Comparison of ENCODE assay signal across 12 cellular contexts in genomic region chr11:111923351-111923788, GRCh38. TPM values are rescaled to one million over a fixed set of nuclear protein-coding genes. Genes with fewer than 3 reads are reported as not detected.
A peak's percentile ranks its signal among the peaks of the same experiment; 100 is the strongest.
DNase-seq lines count a peak whose midpoint lies in the region; ATAC-seq, FAIRE-seq and TF ChIP-seq lines count a peak whose summit lies in the region.
"Had no signal": no experiment of that assay in that cellular context is flagged by ENCODE, and none has a peak within 500 bp of the region (broad histone marks: within the 10 kb centered on the region; RNA-seq: fewer than 3 reads in every experiment).

No MANE protein-coding gene starts in this region.

- no peak for FAIRE-seq in A549 (lab: Jason Lieb, UNC)

- peak overlapping the region; percentile 73 to 92 for H3K27ac ChIP-seq in A549
- H3K27ac ChIP-seq in fibroblast of lung (ENCODE audit: insufficient read depth, low read length): peak overlapping the region; percentile 75
- H3K27ac ChIP-seq in neuronal stem cell (replicated peaks; ENCODE audit: low read length): peak overlapping the region; percentile 2
- H3K27ac ChIP-seq: BLaER1 had no signal

- H2BK5ac ChIP-seq in neuronal stem cell (ENCODE audit: low read length): no peak overlapping the region

- H2AK5ac ChIP-seq in neuronal stem cell (ENCODE audit: low read depth, low read length): no peak overlapping the region

- no peaks in the 10 kb centered on the region for H3K9me3 ChIP-seq in A549
- no peaks in the 10 kb centered on the region for H3K9me3 ChIP-seq in fibroblast of lung (ENCODE audit: control insufficient read depth, insufficient read depth, low read depth, low read length)
- H3K9me3 ChIP-seq in neuronal stem cell (replicated peaks in 1 of 2; ENCODE audit: control insufficient read depth in 2 of 2, insufficient read depth in 1 of 2, low read depth in 1 of 2, low read length in 2 of 2): no peaks in the 10 kb centered on the region
- H3K9me3 ChIP-seq: BLaER1 had no signal

- no peak overlapping the region for H4K91ac ChIP-seq in neuronal stem cell (ENCODE audit: low read depth, low read length, poor library complexity)

- TF ChIP-seq RAD21 in A549 (conservative IDR thresholded peaks at IDR 0.05 in 1 of 2, IDR thresholded peaks at IDR 0.05 in 1 of 2): no peak

- H3K23ac ChIP-seq in neuronal stem cell (ENCODE audit: low read depth, low read length, poor library complexity): no peak overlapping the region

- DNase-seq in A549 (ENCODE audit: low read depth in 1 of 2, low spot score in 1 of 2): no peak
- peak; percentile 41 to 53 for DNase-seq in fibroblast of lung (ENCODE audit: low read depth in 2 of 2)
- no peak for DNase-seq in neuronal stem cell (ENCODE audit: low spot score)
- DNase-seq in NCI-H226: no peak
- no peak for DNase-seq in NCI-H446 treated with DMSO at 0.1 percent for 48 hours (lab: John Stamatoyannopoulos, UW)
- DNase-seq in activated CD4-positive, CD25-positive, alpha-beta regulatory T cell treated with anti-CD3 and anti-CD28 coated beads, Interleukin-2, amount 50 U/mL, for 72 hours: no peak
- DNase-seq: activated naive CD8-positive, alpha-beta T cell treated with anti-CD3 and anti-CD28 coated beads, Interleukin-2, amount 10 ng/mL, durations not matched to agents 7 days and 5 days; left cardiac atrium; NCI-H1092 treated with DMSO at 0.1 percent for 48 hours had no signal

- H3K4ac ChIP-seq in neuronal stem cell (ENCODE audit: low read length): no peak overlapping the region

- no peak for TF ChIP-seq EP300 in A549 (IDR thresholded peaks at IDR 0.05)

- POLR2A ChIA-PET in A549 (lab: Yijun Ruan, JAX): no interaction called here

- no peak for TF ChIP-seq CTCF in A549 (IDR thresholded peaks at IDR 0.05)
- TF ChIP-seq CTCF in fibroblast of lung (conservative IDR thresholded peaks at IDR 0.05 in 1 of 2, IDR thresholded peaks at IDR 0.05 in 1 of 2; ENCODE audit: low read depth in 1 of 2, low read length in 2 of 2): no peak

- H3K14ac ChIP-seq in neuronal stem cell (ENCODE audit: low read length): no peak overlapping the region

- WGBS in A549 (ENCODE audit: missing lambda C conversion rate): 12% methylated on average over 5 of the region's 5 CpGs
- no CpG with 5 or more reads among the region's 5 CpGs for WGBS in neuronal stem cell (ENCODE audit: extremely low coverage in 2 of 2, insufficient read length in 2 of 2, insufficient replicate concordance in 1 of 2), 2 donors

- H3K4me2 ChIP-seq in A549: peak overlapping the region; percentile 66
- peak overlapping the region; percentile 61 for H3K4me2 ChIP-seq in fibroblast of lung (ENCODE audit: extremely low read depth, insufficient read depth, low read length)
- no peak overlapping the region for H3K4me2 ChIP-seq in neuronal stem cell (ENCODE audit: insufficient read depth, low read length, poor library complexity, severe bottlenecking)
- H3K4me2 ChIP-seq: BLaER1 had no signal

- no peaks in the 10 kb centered on the region for H3K36me3 ChIP-seq in fibroblast of lung (ENCODE audit: control insufficient read depth, insufficient read depth, low read length)
- no peaks in the 10 kb centered on the region for H3K36me3 ChIP-seq in neuronal stem cell (replicated peaks in 1 of 2; ENCODE audit: control insufficient read depth in 2 of 2, insufficient read depth in 2 of 2, low read length in 2 of 2)
- H3K36me3 ChIP-seq: BLaER1 had no signal

- H3K4me3 ChIP-seq in A549: no peak overlapping the region
- peak overlapping the region in 1 of 4 experiments; percentile 10 for H3K4me3 ChIP-seq in fibroblast of lung (replicated peaks in 1 of 4; ENCODE audit: control extremely low read depth in 1 of 4, insufficient read depth in 1 of 4, low read depth in 3 of 4, low read length in 4 of 4)
- H3K4me3 ChIP-seq in neuronal stem cell (ENCODE audit: low read length in 2 of 2): no peak overlapping the region
- H3K4me3 ChIP-seq: BLaER1 had no signal

- CTCF ChIA-PET in A549 (lab: Yijun Ruan, JAX): no interaction called here

- H3K27me3 ChIP-seq in fibroblast of lung (ENCODE audit: control insufficient read depth, insufficient read depth, low read length) (no peaks in the 10 kb centered on the region), neuronal stem cell (ENCODE audit: control insufficient read depth in 3 of 3, insufficient read depth in 3 of 3, low read depth in 1 of 3, low read length in 3 of 3) (no peaks in the 10 kb centered on the region)
- H3K27me3 ChIP-seq: BLaER1 had no signal

- H3K79me2 ChIP-seq in fibroblast of lung (ENCODE audit: control insufficient read depth, insufficient read depth, low read length): no peaks in the 10 kb centered on the region

- no peak overlapping the region for H2BK15ac ChIP-seq in neuronal stem cell (ENCODE audit: low read length)

- ATAC-seq in A549: no peak
- ATAC-seq in HG02870 (IDR thresholded peaks at IDR 0.05; ENCODE audit: unreplicated experiment): no peak

- H3K4me1 ChIP-seq in A549: peaks cover 44% of the 10 kb centered on the region
- peaks cover 11% of the 10 kb centered on the region for H3K4me1 ChIP-seq in fibroblast of lung (ENCODE audit: control insufficient read depth, extremely low read depth, insufficient read depth, low read length)
- H3K4me1 ChIP-seq in neuronal stem cell (ENCODE audit: control insufficient read depth in 2 of 2, insufficient read depth in 1 of 2, low read depth in 1 of 2, low read length in 2 of 2): peaks cover 13 to 14% of the 10 kb centered on the region in 2 donors

- H3K18ac ChIP-seq in neuronal stem cell (ENCODE audit: low read length): no peak overlapping the region

- H4K20me1 ChIP-seq in fibroblast of lung (ENCODE audit: control insufficient read depth, extremely low read depth, insufficient read depth, low read length): no peaks in the 10 kb centered on the region
- H4K20me1 ChIP-seq: BLaER1 had no signal

- no peak overlapping the region for H2BK120ac ChIP-seq in neuronal stem cell (ENCODE audit: low read depth, low read length)

- H2BK12ac ChIP-seq in neuronal stem cell (ENCODE audit: low read length): no peak overlapping the region

- H3K9ac ChIP-seq in fibroblast of lung (ENCODE audit: insufficient read depth, low read length): no peak overlapping the region
- no peak overlapping the region for H3K9ac ChIP-seq in neuronal stem cell (ENCODE audit: low read depth, low read length, poor library complexity)
- H3K9ac ChIP-seq: BLaER1 had no signal

- H2AFZ ChIP-seq in fibroblast of lung (ENCODE audit: low read length): peak overlapping the region; percentile 67
- H2AFZ ChIP-seq in neuronal stem cell (ENCODE audit: low read length): peak overlapping the region; percentile 89

- no peak for TF ChIP-seq POLR2A in A549 (IDR thresholded peaks at IDR 0.05; ENCODE audit: low read length)

- H4K8ac ChIP-seq in neuronal stem cell (ENCODE audit: low read depth, low read length): no peak overlapping the region

- no peaks in the 10 kb centered on the region for H3K79me1 ChIP-seq in neuronal stem cell (ENCODE audit: low read depth, low read length)

RNA-seq across cellular contexts. Expression of gene C11orf52, which starts 4.7 kb away (rescaled TPM):
- 0.13 and 0.19 TPM in 2 replicates for polyA plus RNA-seq in A549 (2011; rRNA removed)
- polyA plus RNA-seq in A549 (2012; cell fraction: cytosol; rRNA removed): 0.05 and 0.22 TPM in 2 replicates
- not detected in 2 replicates for polyA plus RNA-seq in A549 (2012; cell fraction: nucleus; rRNA removed)
- 0.08 TPM in 1 of 3 replicates, not detected in the others for polyA plus RNA-seq in A549 (2017; fragmentation: RNase III; extraction: RNeasy Plus Mini Kit Qiagen cat#74134 plus additional on column Dnase treatment)
- 0.34 TPM in 1 of 2 replicates, not detected in the other for polyA minus RNA-seq in A549 (2011; rRNA and poly(A)+ RNA removed)
- polyA plus RNA-seq in PFSK-1 (2012; ENCODE audit: insufficient read length, low read depth): not detected
- total RNA-seq in fibroblast of lung: 0.51 and 0.99 TPM in 2 replicates
- polyA plus RNA-seq in fibroblast of lung: 0.32 and 1.3 TPM in 2 replicates
- 0.39 and 1.4 TPM in 2 replicates for polyA plus RNA-seq in fibroblast of lung (2012)
- polyA minus RNA-seq in fibroblast of lung (ENCODE audit: low replicate concordance): not detected in 2 replicates
- 0.14 TPM for polyA plus RNA-seq in neuronal stem cell (2013, experiment 1 of 2)
- 0.17 TPM for polyA plus RNA-seq in neuronal stem cell (2013, experiment 2 of 2)
- total RNA-seq: activated naive CD8-positive, alpha-beta T cell treated with anti-CD3 and anti-CD28 coated beads, Interleukin-2, amount 10 ng/mL, durations not matched to agents 7 days and 5 days had no signal

RNA-seq across cellular contexts. Expression of gene HSPB2, which starts 10.8 kb away (rescaled TPM):
- polyA plus RNA-seq in A549 (2011; rRNA removed) (0.07 TPM in 1 of 2 replicates, not detected in the other), A549 (2017; fragmentation: RNase III; extraction: RNeasy Plus Mini Kit Qiagen cat#74134 plus additional on column Dnase treatment) (not detected in 3 replicates), fibroblast of lung (0.94 and 2.5 TPM in 2 replicates)
- 0.03 and 0.04 TPM in 2 replicates for polyA plus RNA-seq in A549 (2012; cell fraction: cytosol; rRNA removed)
- polyA plus RNA-seq in A549 (2012; cell fraction: nucleus; rRNA removed): 0.30 and 0.40 TPM in 2 replicates
- polyA minus RNA-seq in A549 (2011; rRNA and poly(A)+ RNA removed): not detected in 2 replicates
- polyA plus RNA-seq in PFSK-1 (2012; ENCODE audit: insufficient read length, low read depth): not detected
- 2.1 and 2.8 TPM in 2 replicates for total RNA-seq in fibroblast of lung
- 2.8 and 7.4 TPM in 2 replicates for polyA plus RNA-seq in fibroblast of lung (2012)
- 0.27 TPM in 1 of 2 replicates, not detected in the other for polyA minus RNA-seq in fibroblast of lung (ENCODE audit: low replicate concordance)
- 0.14 TPM for polyA plus RNA-seq in neuronal stem cell (2013, experiment 1 of 2)
- polyA plus RNA-seq in neuronal stem cell (2013, experiment 2 of 2): 0.21 TPM

RNA-seq across cellular contexts. Expression of gene CRYAB, which starts 11.8 kb away (rescaled TPM):
- polyA plus RNA-seq in A549 (2011; rRNA removed) (1.1 and 3.1 TPM in 2 replicates), A549 (2017; fragmentation: RNase III; extraction: RNeasy Plus Mini Kit Qiagen cat#74134 plus additional on column Dnase treatment) (4.1 to 25.3 TPM (median 4.8 TPM) in 3 replicates), fibroblast of lung (30.0 and 48.1 TPM in 2 replicates)
- polyA plus RNA-seq in A549 (2012; cell fraction: cytosol; rRNA removed): 1.5 and 2.8 TPM in 2 replicates
- 1.1 and 3.1 TPM in 2 replicates for polyA plus RNA-seq in A549 (2012; cell fraction: nucleus; rRNA removed)
- 0.58 and 1.3 TPM in 2 replicates for polyA minus RNA-seq in A549 (2011; rRNA and poly(A)+ RNA removed)
- 2.5 TPM for polyA plus RNA-seq in PFSK-1 (2012; ENCODE audit: insufficient read length, low read depth)
- 28.5 and 51.2 TPM in 2 replicates for total RNA-seq in fibroblast of lung
- 43.8 and 99.4 TPM in 2 replicates for polyA plus RNA-seq in fibroblast of lung (2012)
- 44.5 and 75.1 TPM in 2 replicates for polyA minus RNA-seq in fibroblast of lung (ENCODE audit: low replicate concordance)
- polyA plus RNA-seq in neuronal stem cell (2013, experiment 1 of 2): 2.4 TPM
- polyA plus RNA-seq in neuronal stem cell (2013, experiment 2 of 2): 2.2 TPM
- total RNA-seq: activated naive CD8-positive, alpha-beta T cell treated with anti-CD3 and anti-CD28 coated beads, Interleukin-2, amount 10 ng/mL, durations not matched to agents 7 days and 5 days had no signal

RNA-seq across cellular contexts. Expression of gene DIXDC1, which starts 13.8 kb away (rescaled TPM):
- polyA plus RNA-seq in A549 (2011; rRNA removed): 6.9 and 7.9 TPM in 2 replicates
- 2.4 and 2.7 TPM in 2 replicates for polyA plus RNA-seq in A549 (2012; cell fraction: cytosol; rRNA removed)
- 1.8 and 2.1 TPM in 2 replicates for polyA plus RNA-seq in A549 (2012; cell fraction: nucleus; rRNA removed)
- 5.5 to 7.4 TPM (median 7.1 TPM) in 3 replicates for polyA plus RNA-seq in A549 (2017; fragmentation: RNase III; extraction: RNeasy Plus Mini Kit Qiagen cat#74134 plus additional on column Dnase treatment)
- polyA minus RNA-seq in A549 (2011; rRNA and poly(A)+ RNA removed): 13.3 and 19.2 TPM in 2 replicates
- polyA plus RNA-seq in PFSK-1 (2012; ENCODE audit: insufficient read length, low read depth): 6.9 TPM
- 18.2 and 19.8 TPM in 2 replicates for total RNA-seq in fibroblast of lung
- 8.4 and 14.3 TPM in 2 replicates for polyA plus RNA-seq in fibroblast of lung
- 5.4 and 9.8 TPM in 2 replicates for polyA plus RNA-seq in fibroblast of lung (2012)
- 1.4 and 2.4 TPM in 2 replicates for polyA minus RNA-seq in fibroblast of lung (ENCODE audit: low replicate concordance)
- 16.8 TPM for polyA plus RNA-seq in neuronal stem cell (2013, experiment 1 of 2)
- 17.4 TPM for polyA plus RNA-seq in neuronal stem cell (2013, experiment 2 of 2)

RNA-seq across cellular contexts. Expression of gene CFAP68, which starts 44.0 kb away (rescaled TPM):
- 59.7 and 84.6 TPM in 2 replicates for polyA plus RNA-seq in A549 (2011; rRNA removed)
- polyA plus RNA-seq in A549 (2012; cell fraction: cytosol; rRNA removed): 33.7 and 39.5 TPM in 2 replicates
- 8.3 and 12.9 TPM in 2 replicates for polyA plus RNA-seq in A549 (2012; cell fraction: nucleus; rRNA removed)
- polyA plus RNA-seq in A549 (2017; fragmentation: RNase III; extraction: RNeasy Plus Mini Kit Qiagen cat#74134 plus additional on column Dnase treatment): 36.3 to 40.3 TPM (median 36.5 TPM) in 3 replicates
- 11.5 and 12.8 TPM in 2 replicates for polyA minus RNA-seq in A549 (2011; rRNA and poly(A)+ RNA removed)
- 6.0 TPM for polyA plus RNA-seq in PFSK-1 (2012; ENCODE audit: insufficient read length, low read depth)
- total RNA-seq in fibroblast of lung: 16.9 and 19.3 TPM in 2 replicates
- 21.1 and 23.0 TPM in 2 replicates for polyA plus RNA-seq in fibroblast of lung
- 23.7 and 28.0 TPM in 2 replicates for polyA plus RNA-seq in fibroblast of lung (2012)
- 2.7 TPM in 1 of 2 replicates, not detected in the other for polyA minus RNA-seq in fibroblast of lung (ENCODE audit: low replicate concordance)
- polyA plus RNA-seq in neuronal stem cell (2013, experiment 1 of 2): 56.0 TPM
- 51.1 TPM for polyA plus RNA-seq in neuronal stem cell (2013, experiment 2 of 2)

Comparison
In these comparisons a context has a peak if more than half of its experiments do, and no peak if none do; other contexts are left out.
1. DNase-seq: peak in fibroblast of lung (2 of 2); none in A549 (0 of 2), neuronal stem cell (single experiment), NCI-H226 (single experiment), NCI-H446 treated with DMSO at 0.1 percent for 48 hours (single experiment) and activated CD4-positive, CD25-positive, alpha-beta regulatory T cell treated with anti-CD3 and anti-CD28 coated beads, Interleukin-2, amount 50 U/mL, for 72 hours (single experiment).
2. H3K27ac ChIP-seq: peak in every context shown above with its lines; median percentile 82 in A549; 75 in fibroblast of lung; 2 in neuronal stem cell.